8 cellular contexts compared by ENCODE assay signal in the genomic region with DNA sequence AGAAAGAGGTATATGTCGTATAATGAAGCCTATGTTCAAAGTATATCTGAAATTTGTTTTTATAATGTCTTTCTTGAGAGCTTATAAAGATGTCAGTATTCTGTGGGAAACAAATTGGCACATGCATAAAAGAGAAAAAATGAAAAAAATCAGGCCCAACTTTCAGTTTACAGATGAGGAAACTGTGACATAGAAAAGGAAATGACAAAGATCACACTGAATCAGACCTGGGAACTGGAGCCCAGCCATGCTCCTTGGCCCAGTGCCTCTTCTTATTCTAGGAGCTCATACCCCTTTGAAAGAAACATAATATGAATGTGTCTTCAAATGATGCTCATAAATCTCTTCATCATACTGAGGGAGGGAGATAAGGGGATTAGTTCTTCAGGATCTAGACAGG. TPM values are rescaled to one million over a fixed set of nuclear protein-coding genes. Genes with fewer than 3 reads are reported as not detected.
DNase-seq lines count a peak whose midpoint lies in the region; ATAC-seq and TF ChIP-seq lines count a peak whose summit lies in the region.

No MANE protein-coding gene starts in this region.

- H3K36me3 ChIP-seq in BE2C (peaks cover 6% of the 10 kb centered on the region; the same call in 1 of the 2 replicates), ascending aorta (no peaks in the 10 kb centered on the region), lower lobe of right lung (peaks cover 16% of the 10 kb centered on the region)

- ATAC-seq in lower lobe of right lung = no peak

- DNase-seq in BE2C (no peak), ascending aorta (ENCODE audit: low spot score in 2 of 2) (no peak), lower lobe of right lung (no peak), GM10266 (ENCODE audit: extremely low spot score) (no peak), superior temporal gyrus (ENCODE audit: extremely low spot score) (no peak), NCI-H510A (lab: John Stamatoyannopoulos, UW) (no peak), NCI-H1105 (lab: John Stamatoyannopoulos, UW) (no peak)
- DNase-seq in Jurkat, Clone E6-1 (ENCODE audit: low read depth, low spot score) = no peak

- TF ChIP-seq CTCF in BE2C (IDR thresholded peaks at IDR 0.05; ENCODE audit: low read depth, low read length) (no peak), ascending aorta (IDR thresholded peaks at IDR 0.05) (no peak), lower lobe of right lung (IDR thresholded peaks at IDR 0.05) (no peak), GM10266 (IDR thresholded peaks at IDR 0.05; ENCODE audit: control insufficient read depth, insufficient read depth, low read depth, missing control alignments) (no peak)

- H3K4me1 ChIP-seq in BE2C (no peaks in the 10 kb centered on the region), ascending aorta (peaks cover 8 to 35% of the 10 kb centered on the region in 2 donors), lower lobe of right lung (peaks cover 12% of the 10 kb centered on the region)

- H3K4me3 ChIP-seq in BE2C (ENCODE audit: low read depth, low read length) = peak overlapping the region; percentile 98
- H3K4me3 ChIP-seq in Jurkat, Clone E6-1 (ENCODE audit: low read length) = peak overlapping the region; percentile 96
- H3K4me3 ChIP-seq in ascending aorta = peak overlapping the region in 1 of 2 donors; percentile 83
- H3K4me3 ChIP-seq in lower lobe of right lung = peak overlapping the region; percentile 97

- H3K27ac ChIP-seq in ascending aorta (peak overlapping the region; percentile 96 to 97), lower lobe of right lung (no peak overlapping the region)

- intact Hi-C loops in ascending aorta (cut with DNase I) = loop anchor here (2.0 to 5.0 kb wide), 2 partner anchors 448 to 993 kb away; partner anchors contain the start of genes HES1 and OPA1
- intact Hi-C loops in lower lobe of right lung (cut with DNase I) = no loop called here

- H3K9me3 ChIP-seq in BE2C = no peaks in the 10 kb centered on the region
- H3K9me3 ChIP-seq in ascending aorta = no peaks in the 10 kb centered on the region
- no peaks in the 10 kb centered on the region for H3K9me3 ChIP-seq in lower lobe of right lung

- H3K27me3 ChIP-seq in BE2C = no peaks in the 10 kb centered on the region
- no peaks in the 10 kb centered on the region for H3K27me3 ChIP-seq in ascending aorta
- H3K27me3 ChIP-seq in lower lobe of right lung (ENCODE audit: low read depth) = no peaks in the 10 kb centered on the region

RNA-seq across cellular contexts. Expression of gene TMEM44, which starts 48.4 kb away (rescaled TPM):
- 11.3 TPM for polyA plus RNA-seq in BE2C (2012; ENCODE audit: insufficient read depth, insufficient read length, low read depth)
- 40.4 TPM for polyA plus RNA-seq in Jurkat, Clone E6-1 (2012; ENCODE audit: insufficient read depth, insufficient read length)
- total RNA-seq in ascending aorta (2.6 TPM), lower lobe of right lung (22.7 TPM)
